Comparison of ENCODE assay signal across 16 cellular contexts in the genomic region with DNA sequence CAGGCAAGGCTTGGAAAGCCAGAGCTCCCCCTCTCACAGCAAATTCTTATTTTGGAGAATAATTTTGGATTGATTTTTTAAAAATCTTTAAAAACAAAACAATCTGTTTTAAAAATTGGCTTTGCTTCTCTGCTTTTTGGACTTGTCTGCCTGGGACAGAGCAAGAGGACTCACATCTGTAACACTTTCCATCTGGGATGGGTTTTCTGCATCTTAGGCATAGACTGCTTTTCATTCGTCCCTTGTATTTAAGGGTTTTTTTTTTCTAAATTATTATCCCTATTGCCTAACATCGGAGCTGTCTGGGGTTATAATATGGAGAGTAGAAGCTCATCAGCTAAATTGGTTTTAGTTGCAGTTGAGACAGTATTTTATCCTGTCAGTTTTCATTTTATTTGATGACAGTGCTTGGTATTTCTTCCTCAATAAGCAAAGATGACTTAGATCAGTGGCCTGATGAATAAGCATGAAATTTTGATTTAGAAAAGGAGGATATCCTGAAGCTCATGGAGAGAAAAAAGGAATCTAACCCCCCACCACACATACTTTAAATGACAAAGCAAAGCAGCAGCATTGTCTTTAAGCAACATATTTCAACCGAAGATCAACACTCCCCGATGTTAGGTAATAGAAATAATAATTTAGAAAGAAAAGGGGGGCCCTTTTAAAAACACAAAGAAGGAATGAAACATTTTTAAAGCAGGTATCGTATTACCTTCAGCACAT. TPM values are rescaled to one million over a fixed set of nuclear protein-coding genes. Genes with fewer than 3 reads are reported as not detected.
DNase-seq lines count a peak whose midpoint lies in the region; ATAC-seq and TF ChIP-seq lines count a peak whose summit lies in the region.
"Had no signal": no experiment of that assay in that cellular context is flagged by ENCODE, and none has a peak within 500 bp of the region (broad histone marks: within the 10 kb centered on the region; RNA-seq: fewer than 3 reads in every experiment).

No MANE protein-coding gene starts in this region.

- no peak overlapping the region for H4K8ac ChIP-seq in mesendoderm (ENCODE audit: low read depth, low read length)

- no peaks in the 10 kb centered on the region for H3K27me3 ChIP-seq in ascending aorta
- no peaks in the 10 kb centered on the region for H3K27me3 ChIP-seq in mesendoderm (ENCODE audit: insufficient read depth, low read length, poor library complexity)
- H3K27me3 ChIP-seq in upper lobe of right lung: peaks cover 9% of the 10 kb centered on the region
- H3K27me3 ChIP-seq: MG63 had no signal

- no peaks in the 10 kb centered on the region for H3K36me3 ChIP-seq in ascending aorta
- no peaks in the 10 kb centered on the region for H3K36me3 ChIP-seq in mesendoderm (ENCODE audit: control insufficient read depth, insufficient read depth, low read length)
- no peaks in the 10 kb centered on the region for H3K36me3 ChIP-seq in upper lobe of right lung
- H3K36me3 ChIP-seq: MG63 had no signal

- H3K23ac ChIP-seq in mesendoderm (ENCODE audit: low read length): no peak overlapping the region

- H3K9me3 ChIP-seq in ascending aorta: no peaks in the 10 kb centered on the region
- H3K9me3 ChIP-seq in upper lobe of right lung: no peaks in the 10 kb centered on the region
- H3K9me3 ChIP-seq: HAP-1, MG63 had no signal

- peak overlapping the region; percentile 10 for H3K56ac ChIP-seq in mesendoderm (ENCODE audit: low read length)

- no peak overlapping the region for H3K27ac Mint-ChIP-seq in activated naive CD8-positive, alpha-beta T cell
- no peak overlapping the region for H3K27ac Mint-ChIP-seq in activated naive CD8-positive, alpha-beta T cell treated with anti-CD3 and anti-CD28 coated beads for 36 hours

- no peak overlapping the region for H4K5ac ChIP-seq in mesendoderm (ENCODE audit: low read length)

- peaks cover 12% of the 10 kb centered on the region for H3K4me1 Mint-ChIP-seq in activated naive CD8-positive, alpha-beta T cell (ENCODE audit: low read depth)
- peaks cover 10% of the 10 kb centered on the region for H3K4me1 Mint-ChIP-seq in activated naive CD8-positive, alpha-beta T cell treated with anti-CD3 and anti-CD28 coated beads for 36 hours

- H3K79me2 ChIP-seq in mesendoderm (ENCODE audit: control insufficient read depth, insufficient read depth, low read length): peaks cover 24% of the 10 kb centered on the region

- H3K18ac ChIP-seq in mesendoderm (ENCODE audit: low read length): no peak overlapping the region

- no peak overlapping the region for H2AK5ac ChIP-seq in mesendoderm (ENCODE audit: low read length)

- H3K4me2 ChIP-seq in mesendoderm (ENCODE audit: low read length): no peak overlapping the region

- H3K27ac ChIP-seq in ascending aorta (peak overlapping the region; percentile 95 to 96), mesendoderm (ENCODE audit: low read depth, low read length) (no peak overlapping the region), upper lobe of right lung (no peak overlapping the region)

- no peak overlapping the region for H2BK120ac ChIP-seq in mesendoderm (ENCODE audit: low read depth, low read length)

- no peak for DNase-seq in activated naive CD8-positive, alpha-beta T cell treated with anti-CD3 and anti-CD28 coated beads for 36 hours
- DNase-seq in ascending aorta (ENCODE audit: low spot score in 2 of 2): no peak
- no peak for DNase-seq in mesendoderm
- DNase-seq in upper lobe of right lung: no peak
- no peak for DNase-seq in omental fat pad (ENCODE audit: low spot score)
- no peak for DNase-seq in stimulated activated CD4-positive, alpha-beta T cell treated with anti-CD3 and anti-CD28 coated beads, Interleukin-4, amount 100 ng/mL, for 24 hours
- DNase-seq: activated CD4-positive, alpha-beta T cell treated with anti-CD3 and anti-CD28 coated beads for 48 hours; GF-D8; MG63; NCI-H510A treated with DMSO at 0.1 percent for 48 hours; SIG-M5 had no signal

- intact Hi-C loops in ascending aorta (cut with DNase I): loop anchor here (5.0 to 10.0 kb wide), 5 partner anchors 146 to 914 kb away; a partner anchor contains a TSS
- intact Hi-C loops in upper lobe of right lung (cut with DNase I): no loop called here

- H3K4me1 ChIP-seq in ascending aorta (peaks cover 0 to 11% of the 10 kb centered on the region in 2 donors), mesendoderm (ENCODE audit: control insufficient read depth, low read depth, low read length) (no peaks in the 10 kb centered on the region), upper lobe of right lung (peaks cover 17% of the 10 kb centered on the region)

- H3K4me3 ChIP-seq in ascending aorta (peak overlapping the region in 1 of 2 donors; percentile 61), mesendoderm (ENCODE audit: low read length) (no peak overlapping the region), upper lobe of right lung (peak overlapping the region; percentile 72)

- H3K4ac ChIP-seq in mesendoderm (ENCODE audit: low read depth, low read length): no peak overlapping the region

- TF ChIP-seq CTCF in ascending aorta (IDR thresholded peaks at IDR 0.05) (no peak), upper lobe of right lung (IDR thresholded peaks at IDR 0.05) (no peak), omental fat pad (IDR thresholded peaks at IDR 0.05) (no peak)

- ATAC-seq in upper lobe of right lung (no peak), omental fat pad (ENCODE audit: low FRiP score) (no peak), esophagus mucosa (no peak)

- H3K36me3 Mint-ChIP-seq in activated naive CD8-positive, alpha-beta T cell: no peaks in the 10 kb centered on the region
- H3K36me3 Mint-ChIP-seq in activated naive CD8-positive, alpha-beta T cell treated with anti-CD3 and anti-CD28 coated beads for 36 hours: no peaks in the 10 kb centered on the region

- H2BK15ac ChIP-seq in mesendoderm (replicated peaks; ENCODE audit: low read depth): no peak overlapping the region

- no peaks in the 10 kb centered on the region for H3K79me1 ChIP-seq in mesendoderm (ENCODE audit: low read length)

- peak overlapping the region; percentile 9 for H2BK5ac ChIP-seq in mesendoderm (ENCODE audit: low read length)

- H3K9ac ChIP-seq in mesendoderm (ENCODE audit: low read length): peak overlapping the region; percentile 34

- WGBS in mesendoderm (ENCODE audit: extremely low coverage, insufficient coverage, low lambda C conversion rate): no CpG with 5 or more reads among the region's 5 CpGs

- H3K4me3 Mint-ChIP-seq in activated naive CD8-positive, alpha-beta T cell: peak overlapping the region; percentile 53
- no peak overlapping the region for H3K4me3 Mint-ChIP-seq in activated naive CD8-positive, alpha-beta T cell treated with anti-CD3 and anti-CD28 coated beads for 36 hours

- no peaks in the 10 kb centered on the region for H3K9me3 Mint-ChIP-seq in activated naive CD8-positive, alpha-beta T cell (ENCODE audit: low read depth)
- no peaks in the 10 kb centered on the region for H3K9me3 Mint-ChIP-seq in activated naive CD8-positive, alpha-beta T cell treated with anti-CD3 and anti-CD28 coated beads for 36 hours

- peaks cover 2% of the 10 kb centered on the region for H3K27me3 Mint-ChIP-seq in activated naive CD8-positive, alpha-beta T cell
- peaks cover 17% of the 10 kb centered on the region for H3K27me3 Mint-ChIP-seq in activated naive CD8-positive, alpha-beta T cell treated with anti-CD3 and anti-CD28 coated beads for 36 hours

RNA-seq across cellular contexts. Expression of a gene that starts 2.2 kb away (rescaled TPM):
- total RNA-seq in activated naive CD8-positive, alpha-beta T cell treated with anti-CD3 and anti-CD28 coated beads for 36 hours: under 1 TPM; 0.52 to 0.68 TPM
- total RNA-seq in ascending aorta (32.5 TPM), upper lobe of right lung (13.6 TPM), omental fat pad (10 to 100 TPM in 2 of 4 donors, 1 to 10 TPM in 2; 3.8 to 24.7 (median 10.1) TPM), esophagus mucosa (3.0 TPM)
- 61.4 TPM for polyA plus RNA-seq in mesendoderm (2013, experiment 1 of 2)
- polyA plus RNA-seq in mesendoderm (2013, experiment 2 of 2): 60.0 TPM

RNA-seq across cellular contexts. Expression of a gene that starts 41.6 kb away (rescaled TPM):
- not detected for total RNA-seq in activated naive CD8-positive, alpha-beta T cell treated with anti-CD3 and anti-CD28 coated beads for 36 hours
- 0.11 TPM for total RNA-seq in ascending aorta
- not detected for polyA plus RNA-seq in mesendoderm (2013, experiment 1 of 2)
- polyA plus RNA-seq in mesendoderm (2013, experiment 2 of 2): not detected
- total RNA-seq in upper lobe of right lung: not detected
- under 1 TPM in 2 of 4 donors, not detected in 2; 0.06 to 0.09 TPM for total RNA-seq in omental fat pad
- not detected for total RNA-seq in esophagus mucosa
- total RNA-seq: epithelial cell of proximal tubule, renal cortical epithelial cell had no signal

Comparison
In these comparisons a context has a peak if more than half of its experiments do, and no peak if none do; other contexts are left out.
1. H3K27ac ChIP-seq: peak in ascending aorta (2 of 2); none in mesendoderm (single experiment) and upper lobe of right lung (single experiment).